In the genomic region with DNA sequence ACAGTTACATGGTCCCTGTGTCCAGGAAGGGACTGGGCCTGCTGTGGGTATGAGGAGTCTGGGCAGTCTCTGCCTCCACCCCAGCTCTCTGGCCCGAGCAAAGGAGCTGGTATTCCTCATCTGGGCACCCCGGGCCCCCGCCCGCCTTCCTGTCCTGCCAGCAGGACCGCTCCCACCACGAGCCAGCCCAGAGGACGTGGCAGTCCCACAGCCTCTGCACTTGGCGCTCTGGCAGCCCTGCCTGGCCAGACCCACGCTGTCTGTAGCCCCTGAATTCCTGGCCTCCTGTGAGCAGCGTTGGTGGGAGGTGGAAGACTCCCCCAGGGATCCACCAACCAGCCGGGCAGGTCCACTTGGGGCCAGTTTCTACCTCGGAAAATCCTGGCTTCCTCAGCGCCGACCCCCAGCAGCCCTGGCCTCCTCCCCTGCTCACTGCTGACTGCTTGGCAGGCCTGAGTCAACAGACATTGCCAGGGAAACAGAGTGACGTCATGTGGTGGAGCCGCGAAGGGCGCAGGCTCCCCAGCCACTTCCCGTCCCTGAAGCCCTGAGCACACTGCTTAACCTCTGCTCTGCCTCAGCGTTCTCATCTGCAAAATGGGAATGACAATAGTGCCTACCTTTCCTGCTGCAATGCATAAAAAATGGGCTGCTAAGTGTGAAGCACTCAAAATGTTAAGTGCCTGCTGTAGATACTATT, we compare ENCODE assay signal across 8 cellular contexts. TPM values are rescaled to one million over a fixed set of nuclear protein-coding genes. Genes with fewer than 3 reads are reported as not detected.
DNase-seq lines count a peak whose midpoint lies in the region; ATAC-seq and TF ChIP-seq lines count a peak whose summit lies in the region.

No MANE protein-coding gene starts in this region.

- H3K36me3 Mint-ChIP-seq in activated naive CD4-positive, alpha-beta T cell treated with anti-CD3 and anti-CD28 coated beads, Interleukin-2, amount 50 U/mL, for 24 hours, result no peaks in the 10 kb centered on the region

- H3K27ac ChIP-seq in HEK293 (ENCODE audit: extremely low read depth, low read depth, low read length) (no peak overlapping the region), upper lobe of right lung (peak overlapping the region; percentile 92)

- H3K36me3 ChIP-seq in HEK293 (ENCODE audit: control insufficient read depth in 2 of 2, insufficient read depth in 1 of 2, low read length in 2 of 2), result no peaks in the 10 kb centered on the region
- H3K36me3 ChIP-seq in upper lobe of right lung, result peaks cover 50% of the 10 kb centered on the region
- no peaks in the 10 kb centered on the region for H3K36me3 ChIP-seq in BE2C

- H3K9me3 ChIP-seq in HEK293 (ENCODE audit: control insufficient read depth, insufficient read depth, low read depth, low read length) (no peaks in the 10 kb centered on the region), upper lobe of right lung (no peaks in the 10 kb centered on the region), BE2C (no peaks in the 10 kb centered on the region)

- peak; percentile 93 for ATAC-seq in upper lobe of right lung

- no peaks in the 10 kb centered on the region for H3K9me3 Mint-ChIP-seq in activated naive CD4-positive, alpha-beta T cell treated with anti-CD3 and anti-CD28 coated beads, Interleukin-2, amount 50 U/mL, for 24 hours

- peak overlapping the region; percentile 59 for H3K27ac Mint-ChIP-seq in activated naive CD4-positive, alpha-beta T cell treated with anti-CD3 and anti-CD28 coated beads, Interleukin-2, amount 50 U/mL, for 24 hours

- DNase-seq in AG09319 (ENCODE audit: extremely low read depth, low read depth), result peak; percentile 87
- DNase-seq in SHP77 (lab: John Stamatoyannopoulos, UW), result peak; percentile 77 to 87
- DNase-seq in globus pallidus (ENCODE audit: low spot score), result peak; percentile 85
- DNase-seq in posterior cingulate gyrus, result peak; percentile 52 to 97 (median 70)
- DNase-seq in upper lobe of right lung, result peak; percentile 91
- no peak for DNase-seq in BE2C

- peaks cover 4% of the 10 kb centered on the region for H3K27me3 Mint-ChIP-seq in activated naive CD4-positive, alpha-beta T cell treated with anti-CD3 and anti-CD28 coated beads, Interleukin-2, amount 50 U/mL, for 24 hours

- no peaks in the 10 kb centered on the region for H3K27me3 ChIP-seq in upper lobe of right lung
- no peaks in the 10 kb centered on the region for H3K27me3 ChIP-seq in BE2C

- intact Hi-C loops in posterior cingulate gyrus (cut with DNase I), result loop anchor here (10.0 kb wide), 1 partner anchor 113 kb away; the partner anchor contains the start of gene EIF4H
- intact Hi-C loops in upper lobe of right lung (cut with DNase I), result no loop called here

- POLR2A ChIA-PET in HEK293 (lab: Yijun Ruan, JAX), result no interaction called here

- CTCF ChIA-PET in HEK293 (lab: Yijun Ruan, JAX), result no interaction called here

- H3K4me3 ChIP-seq in HEK293 (ENCODE audit: low read depth, low read length) (no peak overlapping the region), upper lobe of right lung (peak overlapping the region; percentile 32), BE2C (ENCODE audit: low read depth, low read length) (no peak overlapping the region)

- H3K4me1 Mint-ChIP-seq in activated naive CD4-positive, alpha-beta T cell treated with anti-CD3 and anti-CD28 coated beads, Interleukin-2, amount 50 U/mL, for 24 hours, result no peaks in the 10 kb centered on the region

- TF ChIP-seq CTCF in AG09319 (IDR thresholded peaks at IDR 0.05; ENCODE audit: low read depth, low read length) (no peak), HEK293 (tag by site-specific recombination; IDR thresholded peaks at IDR 0.05) (no peak), upper lobe of right lung (IDR thresholded peaks at IDR 0.05) (no peak), BE2C (IDR thresholded peaks at IDR 0.05; ENCODE audit: low read depth, low read length) (no peak)

- H3K4me1 ChIP-seq in HEK293 (ENCODE audit: control insufficient read depth, insufficient read depth, low read length) (no peaks in the 10 kb centered on the region), upper lobe of right lung (peaks cover 11% of the 10 kb centered on the region), BE2C (no peaks in the 10 kb centered on the region)

- peak overlapping the region; percentile 51 for H3K4me3 Mint-ChIP-seq in activated naive CD4-positive, alpha-beta T cell treated with anti-CD3 and anti-CD28 coated beads, Interleukin-2, amount 50 U/mL, for 24 hours

TF ChIP-seq in HEK293, 187 proteins besides CTCF, POLR2A, EP300 and RAD21 (continues in another document):
- TF ChIP-seq GLIS1 (tag by site-specific recombination; IDR thresholded peaks at IDR 0.05) (peak; percentile 94), ZBTB20 (tag by site-specific recombination; IDR thresholded peaks at IDR 0.05) (no peak), ZNF114 (tag by site-specific recombination; IDR thresholded peaks at IDR 0.05) (no peak), ZNF843 (tag by site-specific recombination; IDR thresholded peaks at IDR 0.05) (no peak), ZNF133 (tag by site-specific recombination; IDR thresholded peaks at IDR 0.05) (no peak), ZNF37A (tag by site-specific recombination; IDR thresholded peaks at IDR 0.05) (no peak), ZNF639 (tag by site-specific recombination; IDR thresholded peaks at IDR 0.05) (0 out of 2 replicates have a peak, but pooled peaks have one; percentile 31), ZNF664 (tag by site-specific recombination; IDR thresholded peaks at IDR 0.05) (no peak), HOXC10 (CRISPR knock-in tag; IDR thresholded peaks at IDR 0.05) (no peak), ZBTB8A (tag by site-specific recombination; IDR thresholded peaks at IDR 0.05) (peak; percentile 88), OVOL3 (tag by site-specific recombination; IDR thresholded peaks at IDR 0.05) (no peak), ZNF341 (tag by site-specific recombination; IDR thresholded peaks at IDR 0.05; ENCODE audit: low read depth) (no peak), MEIS1 (CRISPR knock-in tag; IDR thresholded peaks at IDR 0.05; ENCODE audit: borderline replicate concordance) (no peak), SP2 (tag by site-specific recombination; IDR thresholded peaks at IDR 0.05) (no peak), ZNF629 (tag by site-specific recombination; IDR thresholded peaks at IDR 0.05) (peak; percentile 57), ZNF169 (tag by site-specific recombination; IDR thresholded peaks at IDR 0.05) (no peak)
- TF ChIP-seq, protein P1, sequence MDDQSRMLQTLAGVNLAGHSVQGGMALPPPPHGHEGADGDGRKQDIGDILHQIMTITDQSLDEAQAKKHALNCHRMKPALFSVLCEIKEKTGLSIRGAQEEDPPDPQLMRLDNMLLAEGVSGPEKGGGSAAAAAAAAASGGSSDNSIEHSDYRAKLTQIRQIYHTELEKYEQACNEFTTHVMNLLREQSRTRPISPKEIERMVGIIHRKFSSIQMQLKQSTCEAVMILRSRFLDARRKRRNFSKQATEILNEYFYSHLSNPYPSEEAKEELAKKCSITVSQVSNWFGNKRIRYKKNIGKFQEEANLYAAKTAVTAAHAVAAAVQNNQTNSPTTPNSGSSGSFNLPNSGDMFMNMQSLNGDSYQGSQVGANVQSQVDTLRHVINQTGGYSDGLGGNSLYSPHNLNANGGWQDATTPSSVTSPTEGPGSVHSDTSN (CRISPR knock-in tag; IDR thresholded peaks at IDR 0.05), result no peak
- TF ChIP-seq, protein P2, sequence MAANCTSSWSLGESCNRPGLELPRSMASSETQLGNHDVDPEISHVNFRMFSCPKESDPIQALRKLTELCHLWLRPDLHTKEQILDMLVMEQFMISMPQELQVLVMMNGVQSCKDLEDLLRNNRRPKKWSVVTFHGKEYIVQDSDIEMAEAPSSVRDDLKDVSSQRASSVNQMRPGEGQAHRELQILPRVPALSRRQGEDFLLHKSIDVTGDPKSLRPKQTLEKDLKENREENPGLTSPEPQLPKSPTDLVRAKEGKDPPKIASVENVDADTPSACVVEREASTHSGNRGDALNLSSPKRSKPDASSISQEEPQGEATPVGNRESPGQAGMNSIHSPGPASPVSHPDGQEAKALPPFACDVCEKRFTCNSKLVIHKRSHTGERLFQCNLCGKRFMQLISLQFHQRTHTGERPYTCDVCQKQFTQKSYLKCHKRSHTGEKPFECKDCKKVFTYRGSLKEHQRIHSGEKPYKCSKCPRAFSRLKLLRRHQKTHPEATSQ (tag by site-specific recombination; IDR thresholded peaks at IDR 0.05), result no peak
- TF ChIP-seq, protein P3, sequence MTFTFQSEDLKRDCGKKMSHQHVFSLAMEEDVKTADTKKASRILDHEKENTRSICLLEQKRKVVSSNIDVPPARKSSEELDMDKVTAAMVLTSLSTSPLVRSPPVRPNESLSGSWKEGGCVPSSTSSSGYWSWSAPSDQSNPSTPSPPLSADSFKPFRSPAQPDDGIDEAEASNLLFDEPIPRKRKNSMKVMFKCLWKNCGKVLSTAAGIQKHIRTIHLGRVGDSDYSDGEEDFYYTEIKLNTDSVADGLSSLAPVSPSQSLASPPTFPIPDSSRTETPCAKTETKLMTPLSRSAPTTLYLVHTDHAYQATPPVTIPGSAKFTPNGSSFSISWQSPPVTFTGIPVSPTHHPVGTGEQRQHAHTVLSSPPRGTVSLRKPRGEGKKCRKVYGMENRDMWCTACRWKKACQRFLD (tag by site-specific recombination; IDR thresholded peaks at IDR 0.05), result no peak

RNA-seq across cellular contexts. Expression of gene LIMK1, which starts 21.6 kb away (rescaled TPM):
- total RNA-seq in upper lobe of right lung, result 53.1 TPM
- 23.1 TPM for polyA plus RNA-seq in BE2C (2012; ENCODE audit: insufficient read depth, insufficient read length, low read depth)

RNA-seq across cellular contexts. Expression of gene ELN, which starts 34.0 kb away (rescaled TPM):
- 231 TPM for total RNA-seq in upper lobe of right lung
- polyA plus RNA-seq in BE2C (2012; ENCODE audit: insufficient read depth, insufficient read length, low read depth), result 35.3 TPM
